Comparison of ENCODE assay signal across 1 cellular context in the genomic region with DNA sequence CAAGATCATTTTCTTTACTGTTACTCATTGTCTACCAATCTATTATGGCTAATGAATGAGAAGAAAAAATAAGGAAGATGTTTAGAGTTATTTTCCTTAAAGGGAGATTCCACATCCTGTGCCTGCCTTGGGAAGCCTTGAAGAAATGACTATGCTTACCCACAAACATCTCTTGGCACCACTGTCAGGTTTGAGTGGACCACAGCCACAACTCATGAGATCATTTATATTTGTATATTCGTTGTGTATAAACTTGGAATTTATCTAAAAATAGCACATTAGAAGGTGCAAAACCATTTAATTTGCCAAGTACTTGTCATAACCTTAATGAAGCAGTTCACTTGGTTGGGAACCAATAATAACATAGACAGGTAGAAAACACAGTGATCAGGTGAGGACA.
TF ChIP-seq lines count a peak whose summit lies in the region.

No MANE protein-coding gene starts in this region.

TF ChIP-seq in IMR-90, 13 proteins besides CTCF, POLR2A, EP300 and RAD21 (continued from another document):
- no peak for TF ChIP-seq USF2 (IDR thresholded peaks at IDR 0.05; ENCODE audit: low read depth, low read length)
